In genomic region chr9:15374825-15375224, GRCh38 we compare ENCODE assay signal across 25 cellular contexts.
"Had no signal": no experiment of that assay in that cellular context is flagged by ENCODE, and none has a peak within 500 bp of the region (broad histone marks: within the 10 kb centered on the region; RNA-seq: fewer than 3 reads in every experiment).

No MANE protein-coding gene starts in this region.

- H3K4me1 ChIP-seq: left ventricle myocardium inferior, parathyroid adenoma had no signal

- H3K36me3 ChIP-seq: esophagus muscularis mucosa, left ventricle myocardium inferior, thyroid gland had no signal

- H3K27ac ChIP-seq: esophagus muscularis mucosa, left ventricle myocardium inferior, parathyroid adenoma, thyroid gland had no signal

- FAIRE-seq: astrocyte, frontal cortex had no signal

- DNase-seq: activated B cell treated with CpG ODN at 0.5 μM for 24 hours; activated CD4-positive, alpha-beta T cell treated with anti-CD3 and anti-CD28 coated beads for 36 hours; activated CD4-positive, alpha-beta T cell treated with anti-CD3 and anti-CD28 coated beads, Interleukin-2, amount 50 U/mL, for 4 hours; activated CD8-positive, alpha-beta memory T cell treated with anti-CD3 and anti-CD28 coated beads, Interleukin-2, amount 50 U/mL, for 48 hours; activated naive CD4-positive, alpha-beta T cell treated with Interleukin-2 at 50 U/mL for 16 hours; activated naive CD8-positive, alpha-beta T cell treated with anti-CD3 and anti-CD28 coated beads for 36 hours; activated T-cell treated with anti-CD3 and anti-CD28 coated beads, Interleukin-2, amount 50 U/mL, for 4 hours; central memory CD4-positive, alpha-beta T cell; dorsolateral prefrontal cortex; effector memory CD8-positive, alpha-beta T cell; glutamatergic neuron; kidney glomerular epithelial cell; left ventricle myocardium inferior; mammary epithelial cell; stimulated activated CD4-positive, alpha-beta T cell treated with anti-CD3 and anti-CD28 coated beads, Interleukin-12 subunit alpha, Interleukin-12 subunit beta, amount 100 ng/mL, for 4 hours; stimulated activated CD4-positive, alpha-beta T cell treated with anti-CD3 and anti-CD28 coated beads, Interleukin-4, amount 100 ng/mL, for 4 hours; stimulated activated naive CD8-positive, alpha-beta T cell treated with anti-CD3 and anti-CD28 coated beads, Interleukin-15, Interleukin-2, amounts not matched to agents 100 U/mL and 50 U/mL, for 24 hours; substantia nigra; thyroid gland had no signal

- H3K9me3 ChIP-seq: esophagus muscularis mucosa, thyroid gland had no signal

- H3K4me3 ChIP-seq: dorsolateral prefrontal cortex, esophagus muscularis mucosa, hepatocyte, left ventricle myocardium inferior, thyroid gland had no signal

- H2AFZ ChIP-seq: hepatocyte, parathyroid adenoma had no signal

- ATAC-seq: activated CD4-positive, alpha-beta T cell treated with anti-CD3 and anti-CD28 coated beads for 36 hours; activated T-cell treated with anti-CD3 and anti-CD28 coated beads, Interleukin-2, amount 50 U/mL, for 4 hours; effector memory CD8-positive, alpha-beta T cell; right cardiac atrium; stimulated activated naive CD8-positive, alpha-beta T cell treated with anti-CD3 and anti-CD28 coated beads, Interleukin-15, Interleukin-2, amounts not matched to agents 100 U/mL and 50 U/mL, for 24 hours had no signal

- H3K4me2 ChIP-seq: hepatocyte had no signal

- H3K27me3 ChIP-seq: esophagus muscularis mucosa, hepatocyte, thyroid gland had no signal

- H3K79me2 ChIP-seq: hepatocyte, parathyroid adenoma had no signal

- H3K9ac ChIP-seq: parathyroid adenoma had no signal
